ENCODE assay signal across 10 cellular contexts in genomic region chr17:17007891-17008290, GRCh38. TPM values are rescaled to one million over a fixed set of nuclear protein-coding genes. Genes with fewer than 3 reads are reported as not detected.
"Had no signal": no experiment of that assay in that cellular context is flagged by ENCODE, and none has a peak within 500 bp of the region (broad histone marks: within the 10 kb centered on the region; RNA-seq: fewer than 3 reads in every experiment).

No MANE protein-coding gene starts in this region.

RNA-seq across cellular contexts. Expression of gene TNFRSF13B, which starts 36.0 kb away (rescaled TPM):
- total RNA-seq: activated CD4-positive, alpha-beta memory T cell treated with anti-CD3 and anti-CD28 coated beads, Interleukin-2, amount 10 ng/mL, durations not matched to agents 7 days and 5 days; activated CD4-positive, alpha-beta T cell treated with anti-CD3 and anti-CD28 coated beads for 36 hours; activated CD8-positive, alpha-beta memory T cell treated with anti-CD3 and anti-CD28 coated beads for 36 hours; activated naive CD4-positive, alpha-beta T cell treated with anti-CD3 and anti-CD28 coated beads for 36 hours; activated T-helper 17 cell treated with anti-CD3 and anti-CD28 coated beads, Interleukin-2, amount 50 U/mL, for 72 hours; cerebellum; NCI-H460; PC-9; SJSA1; T-helper 1 cell treated with Interleukin-12 subunit alpha and Interleukin-12 subunit beta and Interleukin-4 antibody, amounts not matched to agents 30 ng/mL and 1 ng/mL, for 36 hours had no signal
